Comparison of ENCODE assay signal across 31 cellular contexts in genomic region chr2:44453289-44453688, GRCh38.
"Had no signal": no experiment of that assay in that cellular context is flagged by ENCODE, and none has a peak within 500 bp of the region (broad histone marks: within the 10 kb centered on the region; RNA-seq: fewer than 3 reads in every experiment).

No MANE protein-coding gene starts in this region.

- FAIRE-seq: small intestine, urothelium cell line had no signal

- H3K4me3 Mint-ChIP-seq: naive B cell; natural killer cell; nephron; neural crest cell; stimulated activated memory B cell treated with anti-CD40 and anti-IgM and Interleukin-4, amounts not matched to agents 10 μg/mL and 1 μg/mL and 100 μg/mL, for 72 hours; stimulated activated naive CD8-positive, alpha-beta T cell treated with anti-CD3 and anti-CD28 coated beads, Interleukin-15, amount 100 ng/mL, for 72 hours; type B pancreatic cell had no signal

- H3K9me3 Mint-ChIP-seq: naive B cell; natural killer cell; nephron; neural crest cell; stimulated activated memory B cell treated with anti-CD40 and anti-IgM and Interleukin-4, amounts not matched to agents 10 μg/mL and 1 μg/mL and 100 μg/mL, for 72 hours; stimulated activated naive CD8-positive, alpha-beta T cell treated with anti-CD3 and anti-CD28 coated beads, Interleukin-15, amount 100 ng/mL, for 72 hours; type B pancreatic cell had no signal

- H3K4me1 Mint-ChIP-seq: naive B cell; natural killer cell; nephron; stimulated activated memory B cell treated with anti-CD40 and anti-IgM and Interleukin-4, amounts not matched to agents 10 μg/mL and 1 μg/mL and 100 μg/mL, for 72 hours; stimulated activated naive CD8-positive, alpha-beta T cell treated with anti-CD3 and anti-CD28 coated beads, Interleukin-15, amount 100 ng/mL, for 72 hours had no signal

- H3K27me3 ChIP-seq: neutrophil, right lobe of liver, sigmoid colon, suprapubic skin, testis, tibial artery, transverse colon, vagina had no signal

- ATAC-seq: natural killer cell; psoas muscle; right cardiac atrium; right lobe of liver; stimulated activated memory B cell treated with anti-CD40 and anti-IgM and Interleukin-4, amounts not matched to agents 10 μg/mL and 1 μg/mL and 100 μg/mL, for 72 hours; stimulated activated naive CD8-positive, alpha-beta T cell treated with anti-CD3 and anti-CD28 coated beads, Interleukin-15, amount 100 ng/mL, for 72 hours; stimulated activated naive CD8-positive, alpha-beta T cell treated with anti-CD3 and anti-CD28 coated beads, Interleukin-15, Interleukin-2, amounts not matched to agents 100 U/mL and 50 U/mL, for 24 hours had no signal

- H3K27me3 Mint-ChIP-seq: naive B cell; progenitor cell of endocrine pancreas; stimulated activated memory B cell treated with anti-CD40 and anti-IgM and Interleukin-4, amounts not matched to agents 10 μg/mL and 1 μg/mL and 100 μg/mL, for 72 hours; stimulated activated naive CD8-positive, alpha-beta T cell treated with anti-CD3 and anti-CD28 coated beads, Interleukin-15, amount 100 ng/mL, for 72 hours; type B pancreatic cell had no signal

- H3K4me1 ChIP-seq: parathyroid adenoma, sigmoid colon, suprapubic skin, testis, tibial artery, transverse colon, vagina had no signal

- H3K27ac ChIP-seq: neutrophil, parathyroid adenoma, psoas muscle, right lobe of liver, sigmoid colon, suprapubic skin, testis, tibial artery, transverse colon, vagina had no signal

- H3K36me3 ChIP-seq: neutrophil, right lobe of liver, sigmoid colon, suprapubic skin, tibial artery, transverse colon, vagina had no signal

- H3K36me3 Mint-ChIP-seq: naive B cell; natural killer cell; stimulated activated memory B cell treated with anti-CD40 and anti-IgM and Interleukin-4, amounts not matched to agents 10 μg/mL and 1 μg/mL and 100 μg/mL, for 72 hours; type B pancreatic cell had no signal

- DNase-seq: naive B cell; natural killer cell; nucleus accumbens; posterior cingulate gyrus; psoas muscle; right cardiac atrium; right lobe of liver; sigmoid colon; small intestine; stimulated activated CD4-positive, alpha-beta T cell treated with anti-CD3 and anti-CD28 coated beads, Interleukin-15, amount 100 ng/mL, for 24 hours; stimulated activated CD4-positive, alpha-beta T cell treated with anti-CD3 and anti-CD28 coated beads, Interleukin-2, amount 100 ng/mL, for 24 hours; stimulated activated CD4-positive, alpha-beta T cell treated with anti-CD3 and anti-CD28 coated beads, Interleukin-2, amount 100 ng/mL, for 48 hours; stimulated activated CD4-positive, alpha-beta T cell treated with anti-CD3 and anti-CD28 coated beads, Interleukin-4, amount 100 ng/mL, for 4 hours; stimulated activated CD8-positive, alpha-beta memory T cell treated with anti-CD3 and anti-CD28 coated beads, Interleukin-4, amount 100 ng/mL, for 48 hours; stimulated activated naive CD4-positive, alpha-beta T cell; stimulated activated naive CD8-positive, alpha-beta T cell treated with anti-CD3 and anti-CD28 coated beads, Interleukin-15, amount 100 ng/mL, for 72 hours; stimulated activated naive CD8-positive, alpha-beta T cell treated with anti-CD3 and anti-CD28 coated beads, Interleukin-15, Interleukin-2, amounts not matched to agents 100 U/mL and 50 U/mL, for 24 hours; substantia nigra; testis; tibial artery; transverse colon had no signal

- H3K9me3 ChIP-seq: neutrophil, psoas muscle, right lobe of liver, sigmoid colon, suprapubic skin, testis, tibial artery, transverse colon, vagina had no signal

- H3K27ac Mint-ChIP-seq: natural killer cell; nephron; progenitor cell of endocrine pancreas; stimulated activated memory B cell treated with anti-CD40 and anti-IgM and Interleukin-4, amounts not matched to agents 10 μg/mL and 1 μg/mL and 100 μg/mL, for 72 hours; stimulated activated naive CD8-positive, alpha-beta T cell treated with anti-CD3 and anti-CD28 coated beads, Interleukin-15, amount 100 ng/mL, for 72 hours; type B pancreatic cell had no signal

- H3K4me3 ChIP-seq: psoas muscle, right lobe of liver, sigmoid colon, suprapubic skin, testis, tibial artery, transverse colon, vagina had no signal
